27 cellular contexts compared by ENCODE assay signal in the genomic region with DNA sequence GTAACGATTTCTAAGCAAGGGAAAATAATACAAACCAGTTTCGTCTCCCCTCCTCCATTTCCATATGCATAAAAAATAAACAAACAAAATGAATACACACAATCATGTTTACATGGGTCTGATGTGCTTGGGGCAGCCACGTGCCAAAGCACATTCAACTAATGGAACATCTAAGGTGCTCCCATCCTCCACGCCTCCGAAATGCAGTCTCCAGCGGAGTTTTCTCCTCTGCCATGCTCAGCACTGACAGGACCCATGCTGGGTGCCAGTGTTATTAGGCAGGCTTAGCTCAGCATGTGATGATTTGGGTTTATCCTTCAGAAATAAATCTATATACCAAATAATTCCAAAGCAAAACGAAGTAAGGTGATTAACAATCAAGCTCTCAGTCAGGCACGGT.
"Had no signal": no experiment of that assay in that cellular context is flagged by ENCODE, and none has a peak within 500 bp of the region (broad histone marks: within the 10 kb centered on the region; RNA-seq: fewer than 3 reads in every experiment).

No MANE protein-coding gene starts in this region.

- H3K4me3 ChIP-seq: left lung, lower lobe of right lung, right atrium auricular region, right lobe of liver, smooth muscle cell, stomach, testis, thyroid gland, transverse colon, uterus had no signal

- H3K27me3 ChIP-seq: left lung, neutrophil, right atrium auricular region, right lobe of liver, stomach, testis, thyroid gland, transverse colon, uterus had no signal

- H3K9ac ChIP-seq: parathyroid adenoma had no signal

- H3K36me3 ChIP-seq: left lung, lower lobe of right lung, neutrophil, right atrium auricular region, right lobe of liver, stomach, thyroid gland, transverse colon, uterus had no signal

- H3K9me3 Mint-ChIP-seq: nephron; neural crest cell; stimulated activated naive B cell treated with anti-CD40 and anti-IgM and Interleukin-4, amounts not matched to agents 10 μg/mL and 1 μg/mL and 100 μg/mL, for 72 hours had no signal

- H3K4me1 ChIP-seq: left lung, lower lobe of right lung, parathyroid adenoma, right atrium auricular region, right lobe of liver, stomach, thyroid gland, transverse colon, uterus had no signal

- ATAC-seq: left colon; left lung; lower lobe of right lung; naive thymus-derived CD8-positive, alpha-beta T cell; right lobe of liver; stimulated activated naive B cell treated with anti-CD40 and anti-IgM and Interleukin-4, amounts not matched to agents 10 μg/mL and 1 μg/mL and 100 μg/mL, for 72 hours; stimulated activated naive CD8-positive, alpha-beta T cell treated with anti-CD3 and anti-CD28 coated beads, Interleukin-15, Interleukin-2, amounts not matched to agents 100 U/mL and 50 U/mL, for 24 hours had no signal

- H2AFZ ChIP-seq: parathyroid adenoma had no signal

- H3K27ac Mint-ChIP-seq: immature natural killer cell; naive thymus-derived CD8-positive, alpha-beta T cell; nephron; progenitor cell of endocrine pancreas; stimulated activated naive B cell treated with anti-CD40 and anti-IgM and Interleukin-4, amounts not matched to agents 10 μg/mL and 1 μg/mL and 100 μg/mL, for 72 hours had no signal

- H3K36me3 Mint-ChIP-seq: immature natural killer cell; naive thymus-derived CD8-positive, alpha-beta T cell; stimulated activated naive B cell treated with anti-CD40 and anti-IgM and Interleukin-4, amounts not matched to agents 10 μg/mL and 1 μg/mL and 100 μg/mL, for 72 hours had no signal

- H3K4me3 Mint-ChIP-seq: immature natural killer cell; naive thymus-derived CD8-positive, alpha-beta T cell; nephron; neural crest cell; stimulated activated naive B cell treated with anti-CD40 and anti-IgM and Interleukin-4, amounts not matched to agents 10 μg/mL and 1 μg/mL and 100 μg/mL, for 72 hours had no signal

- H3K4me1 Mint-ChIP-seq: immature natural killer cell; naive thymus-derived CD8-positive, alpha-beta T cell; stimulated activated naive B cell treated with anti-CD40 and anti-IgM and Interleukin-4, amounts not matched to agents 10 μg/mL and 1 μg/mL and 100 μg/mL, for 72 hours had no signal

- H3K9me3 ChIP-seq: left lung, lower lobe of right lung, neutrophil, right atrium auricular region, right lobe of liver, stomach, testis, thyroid gland, transverse colon, uterus had no signal

- H3K4me2 ChIP-seq: smooth muscle cell had no signal

- H3K27ac ChIP-seq: left lung, lower lobe of right lung, neutrophil, parathyroid adenoma, right atrium auricular region, right lobe of liver, stomach, testis, thyroid gland, transverse colon, uterus had no signal

- DNase-seq: hypothalamus; immature natural killer cell; kidney; left colon; left lung; lower lobe of right lung; mammary epithelial cell; mesenchymal stem cell; naive thymus-derived CD8-positive, alpha-beta T cell; occipital lobe; right lobe of liver; stimulated activated CD4-positive, alpha-beta T cell treated with anti-CD3 and anti-CD28 coated beads, Interleukin-1b, Interleukin-23, amount 100 ng/mL, for 48 hours; stimulated activated CD4-positive, alpha-beta T cell treated with anti-CD3 and anti-CD28 coated beads, Interleukin-2, amount 100 ng/mL, for 48 hours; stimulated activated naive B cell treated with anti-CD40 and anti-IgM and Interleukin-4, amounts not matched to agents 10 μg/mL and 1 μg/mL and 100 μg/mL, for 72 hours; stimulated activated naive CD8-positive, alpha-beta T cell treated with anti-CD3 and anti-CD28 coated beads, Interleukin-15, Interleukin-2, amounts not matched to agents 100 U/mL and 50 U/mL, for 24 hours; stomach; testis; thyroid gland; transverse colon; uterus had no signal

- H3K79me2 ChIP-seq: parathyroid adenoma had no signal

- H3K27me3 Mint-ChIP-seq: stimulated activated naive B cell treated with anti-CD40 and anti-IgM and Interleukin-4, amounts not matched to agents 10 μg/mL and 1 μg/mL and 100 μg/mL, for 72 hours had no signal
